In the genomic region with DNA sequence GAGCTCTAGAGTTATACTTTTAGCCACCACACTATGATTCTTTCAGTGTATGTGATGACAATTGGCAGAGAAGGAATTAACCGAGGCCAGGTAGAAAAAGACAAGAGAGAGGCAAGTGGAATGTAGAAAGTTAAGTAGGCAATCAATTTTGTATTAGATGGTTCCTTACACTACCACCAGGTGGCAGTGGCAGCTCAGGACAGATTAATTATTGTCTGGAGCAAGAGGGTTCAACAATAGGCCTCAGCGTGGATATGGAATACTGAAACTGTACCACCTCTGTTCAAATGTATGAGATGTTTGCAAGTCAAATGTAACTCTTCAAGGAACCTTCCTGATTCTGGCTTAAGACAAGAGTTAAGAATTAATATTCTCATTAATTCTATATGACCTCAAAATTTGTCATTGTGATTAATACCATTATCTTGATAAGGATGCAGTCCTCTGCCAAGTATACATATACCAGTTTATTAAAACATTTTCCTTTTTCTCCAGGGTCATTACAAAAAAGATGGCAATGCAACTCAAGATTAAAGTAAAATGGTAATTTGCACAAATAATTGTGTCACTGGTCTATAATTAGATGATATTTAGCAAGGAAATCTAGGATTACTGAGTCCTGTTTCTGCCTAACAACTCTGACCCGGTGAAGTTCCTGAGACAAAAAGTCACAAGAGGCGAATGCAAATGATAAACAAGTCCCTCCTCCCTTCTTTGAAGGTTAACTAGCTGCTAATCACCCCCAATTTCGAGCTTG, we compare ENCODE assay signal across 9 cellular contexts.
DNase-seq lines count a peak whose midpoint lies in the region; ATAC-seq and TF ChIP-seq lines count a peak whose summit lies in the region.
"Had no signal": no experiment of that assay in that cellular context is flagged by ENCODE, and none has a peak within 500 bp of the region (broad histone marks: within the 10 kb centered on the region; RNA-seq: fewer than 3 reads in every experiment).

No MANE protein-coding gene starts in this region.

- no peak for TF ChIP-seq POLR2A in Peyer's patch (IDR thresholded peaks at IDR 0.05)

- peak; percentile 1 for DNase-seq in NCI-H1092 treated with DMSO at 0.1 percent for 48 hours (lab: John Stamatoyannopoulos, UW)
- no peak for DNase-seq in NCI-H1092 (lab: John Stamatoyannopoulos, UW)
- DNase-seq in Peyer's patch: peak in 1 of 3 donors; percentile 69
- DNase-seq in endothelial cell (ENCODE audit: low spot score): peak; percentile 47
- peak; percentile 68 for DNase-seq in myocyte (ENCODE audit: low read depth)
- no peak for DNase-seq in effector CD4-positive, alpha-beta T cell

- H3K4me3 ChIP-seq in Peyer's patch: no peak overlapping the region
- H3K4me3 ChIP-seq: BLaER1 had no signal

- no peaks in the 10 kb centered on the region for H3K36me3 ChIP-seq in Peyer's patch
- H3K36me3 ChIP-seq: BLaER1 had no signal

- H3K27ac ChIP-seq in Peyer's patch: no peak overlapping the region
- H3K27ac ChIP-seq: BLaER1 had no signal

- no peaks in the 10 kb centered on the region for H3K4me1 Mint-ChIP-seq in endothelial cell (ENCODE audit: unreplicated experiment)

- no peaks in the 10 kb centered on the region for H3K27me3 Mint-ChIP-seq in endothelial cell (ENCODE audit: unreplicated experiment)

- ATAC-seq in GM19463 (IDR thresholded peaks at IDR 0.05; ENCODE audit: unreplicated experiment) (peak; percentile 86), HG03520 (IDR thresholded peaks at IDR 0.05; ENCODE audit: unreplicated experiment) (peak; percentile 79)

- no peak overlapping the region for H3K4me3 Mint-ChIP-seq in endothelial cell (ENCODE audit: unreplicated experiment)

- no peaks in the 10 kb centered on the region for H3K36me3 Mint-ChIP-seq in endothelial cell (ENCODE audit: low read depth, unreplicated experiment)

- H3K27me3 ChIP-seq in Peyer's patch: no peaks in the 10 kb centered on the region
- H3K27me3 ChIP-seq: BLaER1 had no signal

- no peaks in the 10 kb centered on the region for H3K4me1 ChIP-seq in Peyer's patch
- H3K4me1 ChIP-seq: BLaER1 had no signal

- TF ChIP-seq CTCF in Peyer's patch (IDR thresholded peaks at IDR 0.05): peak in 4 of 6 experiments; percentile 43 to 69 (median 67)
- peak; percentile 84 for TF ChIP-seq CTCF in endothelial cell (IDR thresholded peaks at IDR 0.05; ENCODE audit: unreplicated experiment)

- no peaks in the 10 kb centered on the region for H3K9me3 ChIP-seq in Peyer's patch
- H3K9me3 ChIP-seq: BLaER1 had no signal

- no peaks in the 10 kb centered on the region for H3K9me3 Mint-ChIP-seq in endothelial cell (ENCODE audit: unreplicated experiment)

- H3K27ac Mint-ChIP-seq in endothelial cell (ENCODE audit: unreplicated experiment): no peak overlapping the region

Comparison
In these comparisons a context has a peak if more than half of its experiments do, and no peak if none do; other contexts are left out.
1. DNase-seq: peak in NCI-H1092 treated with DMSO at 0.1 percent for 48 hours (single experiment), endothelial cell (single experiment) and myocyte (single experiment); none in NCI-H1092 (single experiment) and effector CD4-positive, alpha-beta T cell (single experiment).